ENCODE assay signal across 9 cellular contexts in the genomic region with DNA sequence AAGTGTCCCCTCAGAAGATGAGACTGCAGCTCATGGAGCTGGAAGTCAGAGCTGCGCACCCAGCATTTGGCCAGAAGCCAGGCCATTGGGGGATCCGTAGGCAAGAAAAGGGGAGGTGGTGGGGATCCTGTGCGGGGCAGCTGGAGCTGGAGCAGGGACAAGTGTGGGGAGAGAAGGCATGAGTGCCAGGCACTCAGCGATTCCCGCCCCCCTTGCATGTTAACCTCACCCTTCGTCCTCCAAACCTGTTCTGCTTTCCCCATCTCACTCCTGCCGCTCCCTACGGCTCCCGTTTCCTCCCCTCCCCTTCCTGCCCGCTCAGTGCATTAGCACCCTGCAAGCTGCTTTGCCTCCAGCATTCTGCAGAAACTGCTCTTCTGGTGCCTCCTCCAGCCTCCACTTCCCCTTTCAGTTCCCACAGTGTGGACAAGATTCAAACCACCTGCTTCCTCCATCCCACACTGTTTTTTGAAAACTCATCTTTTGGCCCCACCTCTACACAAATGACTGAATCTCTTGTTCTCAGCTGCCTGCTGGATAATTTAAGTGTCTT.
DNase-seq lines count a peak whose midpoint lies in the region; ATAC-seq, FAIRE-seq and TF ChIP-seq lines count a peak whose summit lies in the region.
"Had no signal": no experiment of that assay in that cellular context is flagged by ENCODE, and none has a peak within 500 bp of the region (broad histone marks: within the 10 kb centered on the region; RNA-seq: fewer than 3 reads in every experiment).

No MANE protein-coding gene starts in this region.

- FAIRE-seq in H54 (lab: Jason Lieb, UNC), result no peak

- peak; percentile 68 for ATAC-seq in GM21717 (IDR thresholded peaks at IDR 0.05; ENCODE audit: unreplicated experiment)
- ATAC-seq in GM18873 (IDR thresholded peaks at IDR 0.05; ENCODE audit: low FRiP score, unreplicated experiment), result no peak

- no peak for TF ChIP-seq POLR2A in H54 (IDR thresholded peaks at IDR 0.05; ENCODE audit: low read depth, low read length)

- DNase-seq in DMS53 (lab: John Stamatoyannopoulos, UW) (peak; percentile 34), DMS53 treated with DMSO at 0.1 percent for 48 hours (lab: John Stamatoyannopoulos, UW; ENCODE audit: unreplicated experiment) (no peak), NOMO-1 treated with dmso at 0.1 percent for 144 hours (lab: John Stamatoyannopoulos, UW; ENCODE audit: unreplicated experiment) (peak; percentile 37), medulla oblongata (ENCODE audit: extremely low spot score) (peak; percentile 51), H54 (ENCODE audit: insufficient read length, low spot score) (no peak)
- no peak for DNase-seq in activated naive CD4-positive, alpha-beta T cell (lab: John Stamatoyannopoulos, UW)
- DNase-seq: 8988T had no signal

Comparison
In these comparisons a context has a peak if more than half of its experiments do, and no peak if none do; other contexts are left out.
1. DNase-seq: peak in DMS53 (single experiment), NOMO-1 treated with dmso at 0.1 percent for 144 hours (single experiment) and medulla oblongata (single experiment); none in DMS53 treated with DMSO at 0.1 percent for 48 hours (single experiment), H54 (single experiment) and activated naive CD4-positive, alpha-beta T cell (0 of 4).